11 cellular contexts compared by ENCODE assay signal in the genomic region with DNA sequence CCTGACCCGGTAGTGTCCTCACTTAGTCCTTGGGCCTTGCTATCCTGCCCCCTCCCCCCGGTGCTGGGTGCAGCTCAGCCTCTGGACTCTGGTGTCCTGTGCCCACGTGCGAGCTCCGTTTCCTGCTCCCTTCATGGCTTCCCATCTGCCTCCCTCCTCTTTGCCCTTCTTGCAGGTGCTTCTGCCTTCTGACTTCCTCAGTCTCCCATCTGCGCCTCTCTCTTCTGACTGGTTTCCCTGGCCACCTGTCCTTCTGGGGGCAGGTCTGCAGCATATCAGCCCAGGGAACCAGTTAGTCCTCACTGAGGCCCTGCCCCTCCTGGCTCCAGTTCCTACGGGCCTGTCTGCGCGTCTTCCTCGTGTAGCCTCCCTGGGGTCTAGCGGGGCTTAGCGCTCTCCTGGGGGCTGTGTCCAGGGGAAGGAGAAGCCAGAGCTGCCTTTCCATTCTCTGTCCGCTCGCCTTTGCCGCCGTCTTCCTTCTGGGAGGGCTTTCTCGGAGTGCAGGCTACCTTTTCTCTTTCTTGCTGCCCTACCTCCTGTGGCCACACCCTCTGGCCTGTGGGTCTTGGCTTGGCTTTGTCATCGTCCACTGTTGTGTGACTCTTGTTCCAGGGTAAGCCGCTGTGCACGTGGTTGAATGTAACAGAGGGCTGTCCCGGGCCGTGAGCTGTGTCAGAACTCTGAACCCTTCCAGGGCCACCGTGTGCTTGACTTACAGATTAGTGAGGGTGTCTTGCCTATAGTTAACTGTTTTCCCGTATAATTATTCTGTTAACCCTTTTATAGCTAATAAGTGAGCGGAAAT. TPM values are rescaled to one million over a fixed set of nuclear protein-coding genes. Genes with fewer than 3 reads are reported as not detected.
DNase-seq lines count a peak whose midpoint lies in the region; ATAC-seq, FAIRE-seq and TF ChIP-seq lines count a peak whose summit lies in the region.
"Had no signal": no experiment of that assay in that cellular context is flagged by ENCODE, and none has a peak within 500 bp of the region (broad histone marks: within the 10 kb centered on the region; RNA-seq: fewer than 3 reads in every experiment).

No MANE protein-coding gene starts in this region.

- no peaks in the 10 kb centered on the region for H3K36me3 ChIP-seq in GM23338 (ENCODE audit: insufficient read depth)
- peaks cover 4% of the 10 kb centered on the region for H3K36me3 ChIP-seq in iPS-15b (ENCODE audit: control insufficient read depth, insufficient read depth, low read length)

- peak overlapping the region; percentile 78 for H3K27ac ChIP-seq in GM23338 (ENCODE audit: low read depth)

- peaks cover 20% of the 10 kb centered on the region for H3K27me3 Mint-ChIP-seq in GM23338 (ENCODE audit: insufficient read depth, low read depth, poor library complexity)
- H3K27me3 Mint-ChIP-seq in WTC11 (ENCODE audit: low read depth), result no peaks in the 10 kb centered on the region
- no peaks in the 10 kb centered on the region for H3K27me3 Mint-ChIP-seq in activated CD4-positive, alpha-beta memory T cell treated with anti-CD3 and anti-CD28 coated beads for 36 hours
- H3K27me3 Mint-ChIP-seq: activated CD4-positive, alpha-beta memory T cell treated with anti-CD3 and anti-CD28 coated beads, Interleukin-2, amount 10 ng/mL, durations not matched to agents 7 days and 5 days had no signal

- no peaks in the 10 kb centered on the region for H3K9me2 ChIP-seq in GM23338 (ENCODE audit: insufficient read depth)

- CTCF ChIA-PET in WTC11 (lab: Charles Lee), result interaction anchor here (0.7 to 2.9 kb wide), 13 partner anchors 11 to 377 kb away, joined by 3 to 17 read pairs (median 4); no protein-coding TSS in a partner anchor
- CTCF ChIA-PET in activated CD4-positive, alpha-beta memory T cell treated with anti-CD3 and anti-CD28 coated beads for 36 hours (lab: Charles Lee), result no interaction called here

- no peak overlapping the region for H2AFZ ChIP-seq in GM23338

- no peaks in the 10 kb centered on the region for H4K20me1 ChIP-seq in GM23338 (replicated peaks; ENCODE audit: insufficient read depth)

- no peaks in the 10 kb centered on the region for H3K27me3 ChIP-seq in GM23338 (ENCODE audit: insufficient read depth)
- H3K27me3 ChIP-seq in iPS-15b (ENCODE audit: control insufficient read depth, insufficient read depth, low read length), result no peaks in the 10 kb centered on the region
- H3K27me3 ChIP-seq: dorsolateral prefrontal cortex had no signal

- peaks cover 36% of the 10 kb centered on the region for H3K36me3 Mint-ChIP-seq in GM23338 (ENCODE audit: low read depth)
- H3K36me3 Mint-ChIP-seq in WTC11, result peaks cover 18% of the 10 kb centered on the region
- H3K36me3 Mint-ChIP-seq in activated CD4-positive, alpha-beta memory T cell treated with anti-CD3 and anti-CD28 coated beads for 36 hours, result peaks cover 7% of the 10 kb centered on the region

- H3K4me1 ChIP-seq in GM23338 (ENCODE audit: insufficient read depth) (peaks cover 71% of the 10 kb centered on the region), iPS-15b (ENCODE audit: control insufficient read depth, insufficient read depth, low read length) (peaks cover 49% of the 10 kb centered on the region)

- H3K4me3 ChIP-seq in GM23338, result no peak overlapping the region
- H3K4me3 ChIP-seq in iPS-15b (ENCODE audit: low read depth, low read length), result no peak overlapping the region
- H3K4me3 ChIP-seq: dorsolateral prefrontal cortex had no signal

- H3K4me3 Mint-ChIP-seq in GM23338, result peak overlapping the region; percentile 17; the same call in 1 of the 3 replicates
- peak overlapping the region; percentile 46; the same call in 1 of the 2 replicates for H3K4me3 Mint-ChIP-seq in WTC11
- H3K4me3 Mint-ChIP-seq in activated CD4-positive, alpha-beta memory T cell treated with anti-CD3 and anti-CD28 coated beads for 36 hours, result no peak overlapping the region
- H3K4me3 Mint-ChIP-seq: activated CD4-positive, alpha-beta memory T cell treated with anti-CD3 and anti-CD28 coated beads, Interleukin-2, amount 10 ng/mL, durations not matched to agents 7 days and 5 days had no signal

- H3K4me1 Mint-ChIP-seq in GM23338 (peaks cover 90% of the 10 kb centered on the region), WTC11 (peaks cover 93% of the 10 kb centered on the region)
- peaks cover 44% of the 10 kb centered on the region for H3K4me1 Mint-ChIP-seq in activated CD4-positive, alpha-beta memory T cell treated with anti-CD3 and anti-CD28 coated beads for 36 hours (ENCODE audit: low read depth)

- no peak for TF ChIP-seq CTCF in GM23338 (conservative IDR thresholded peaks at IDR 0.05; ENCODE audit: low read depth in 2 of 2)
- no peak for TF ChIP-seq CTCF in WTC11 (IDR thresholded peaks at IDR 0.05)

- peak; percentile 8 for ATAC-seq in GM23338
- ATAC-seq in WTC11, result peak; percentile 7
- no peak for ATAC-seq in GM18502 (IDR thresholded peaks at IDR 0.05; ENCODE audit: poor library complexity, unreplicated experiment)

- POLR2A ChIA-PET in WTC11 (lab: Charles Lee), result interaction anchor here (0.7 to 1.7 kb wide), 2 partner anchors 24 to 52 kb away, joined by 3 read pairs; no protein-coding TSS in a partner anchor
- POLR2A ChIA-PET in activated CD4-positive, alpha-beta memory T cell treated with anti-CD3 and anti-CD28 coated beads for 36 hours (lab: Charles Lee), result no interaction called here

- no peak for FAIRE-seq in RCC 7860 (lab: Jason Lieb, UNC)

- no peaks in the 10 kb centered on the region for H3K9me3 ChIP-seq in iPS-15b (ENCODE audit: control insufficient read depth, insufficient read depth, low read length)

- DNase-seq in GM23338 (ENCODE audit: low spot score) (peak; percentile 57), WTC11 (ENCODE audit: low spot score) (peak; percentile 49), retina (peak; percentile 57), NCI-H2196 (lab: John Stamatoyannopoulos, UW; ENCODE audit: unreplicated experiment) (no peak), RCC 7860 (ENCODE audit: low spot score) (no peak)
- no peak for DNase-seq in activated CD4-positive, alpha-beta memory T cell treated with anti-CD3 and anti-CD28 coated beads for 36 hours
- DNase-seq: activated CD4-positive, alpha-beta memory T cell treated with anti-CD3 and anti-CD28 coated beads, Interleukin-2, amount 10 ng/mL, durations not matched to agents 7 days and 5 days; OCI-M1 had no signal

- peaks cover 88% of the 10 kb centered on the region for H3K79me2 ChIP-seq in GM23338 (replicated peaks; ENCODE audit: insufficient read depth)

- H3K9me3 Mint-ChIP-seq in GM23338 (no peaks in the 10 kb centered on the region; the same call in 2 of the 3 replicates), WTC11 (0 out of 2 replicates have a peak, but pooled peaks cover 3% of the 10 kb centered on the region)
- no peaks in the 10 kb centered on the region for H3K9me3 Mint-ChIP-seq in activated CD4-positive, alpha-beta memory T cell treated with anti-CD3 and anti-CD28 coated beads for 36 hours
- H3K9me3 Mint-ChIP-seq: activated CD4-positive, alpha-beta memory T cell treated with anti-CD3 and anti-CD28 coated beads, Interleukin-2, amount 10 ng/mL, durations not matched to agents 7 days and 5 days had no signal

- intact Hi-C loops in activated CD4-positive, alpha-beta memory T cell treated with anti-CD3 and anti-CD28 coated beads for 36 hours (cut with micrococcal nuclease), result no loop called here

- peak overlapping the region; percentile 85 for H3K27ac Mint-ChIP-seq in GM23338
- peak overlapping the region; percentile 97 for H3K27ac Mint-ChIP-seq in WTC11
- H3K27ac Mint-ChIP-seq in activated CD4-positive, alpha-beta memory T cell treated with anti-CD3 and anti-CD28 coated beads for 36 hours, result no peak overlapping the region
- H3K27ac Mint-ChIP-seq: activated CD4-positive, alpha-beta memory T cell treated with anti-CD3 and anti-CD28 coated beads, Interleukin-2, amount 10 ng/mL, durations not matched to agents 7 days and 5 days had no signal

- H3K4me2 ChIP-seq in GM23338, result peak overlapping the region; percentile 36; the same call in 1 of the 2 replicates

- H3F3A ChIP-seq in GM23338 (replicated peaks; ENCODE audit: low read depth), result peaks cover 20% of the 10 kb centered on the region

- peak overlapping the region; percentile 30 for H3K9ac ChIP-seq in iPS-15b (ENCODE audit: low read depth, low read length)

TF ChIP-seq in GM23338, 12 proteins besides CTCF, POLR2A, EP300 and RAD21 (continues in another document):
- TF ChIP-seq STAT1 (IDR thresholded peaks at IDR 0.05; ENCODE audit: unreplicated experiment), result no peak
- TF ChIP-seq ZNF114 (CRISPR knock-in tag; IDR thresholded peaks at IDR 0.05), result no peak
- no peak for TF ChIP-seq EZH2 (IDR thresholded peaks at IDR 0.05; ENCODE audit: low read depth, unreplicated experiment)
- TF ChIP-seq, protein P1, sequence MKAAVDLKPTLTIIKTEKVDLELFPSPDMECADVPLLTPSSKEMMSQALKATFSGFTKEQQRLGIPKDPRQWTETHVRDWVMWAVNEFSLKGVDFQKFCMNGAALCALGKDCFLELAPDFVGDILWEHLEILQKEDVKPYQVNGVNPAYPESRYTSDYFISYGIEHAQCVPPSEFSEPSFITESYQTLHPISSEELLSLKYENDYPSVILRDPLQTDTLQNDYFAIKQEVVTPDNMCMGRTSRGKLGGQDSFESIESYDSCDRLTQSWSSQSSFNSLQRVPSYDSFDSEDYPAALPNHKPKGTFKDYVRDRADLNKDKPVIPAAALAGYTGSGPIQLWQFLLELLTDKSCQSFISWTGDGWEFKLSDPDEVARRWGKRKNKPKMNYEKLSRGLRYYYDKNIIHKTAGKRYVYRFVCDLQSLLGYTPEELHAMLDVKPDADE (IDR thresholded peaks at IDR 0.05), result no peak
- no peak for TF ChIP-seq NANOG (IDR thresholded peaks at IDR 0.05; ENCODE audit: borderline replicate concordance)

TF ChIP-seq in WTC11, 78 proteins besides CTCF, POLR2A, EP300 and RAD21 (continues in another document):
- TF ChIP-seq MXD4 (CRISPR knock-in tag; IDR thresholded peaks at IDR 0.05; ENCODE audit: borderline replicate concordance), result no peak
- no peak for TF ChIP-seq NR3C1 (CRISPR knock-in tag; conservative IDR thresholded peaks at IDR 0.05; ENCODE audit: low read depth)
- TF ChIP-seq ZNF121 (CRISPR knock-in tag; IDR thresholded peaks at IDR 0.05), result no peak; the same call in 1 of the 2 replicates
- TF ChIP-seq ZNF138 (CRISPR knock-in tag; conservative IDR thresholded peaks at IDR 0.05), result no peak

RNA-seq across cellular contexts. Expression of gene EHMT1, which starts 51.8 kb away (rescaled TPM):
- 160 and 177 TPM in 2 replicates for total RNA-seq in GM23338 (2014; rRNA removed; shearing (Covaris generic))
- polyA plus RNA-seq in GM23338 (2016; fragmentation: Nextera tagmentation; extraction: Ambion mirVana), result 162 and 166 TPM in 2 replicates
- total RNA-seq in WTC11 (2021), result 152 to 170 TPM (median 154 TPM) in 3 replicates
- 10 to 100 TPM; 66.0 to 70.8 TPM for total RNA-seq in activated CD4-positive, alpha-beta memory T cell treated with anti-CD3 and anti-CD28 coated beads for 36 hours

Comparison
In these comparisons a context has a peak if more than half of its experiments do, and no peak if none do; other contexts are left out.
1. DNase-seq: peak in GM23338 (single experiment), WTC11 (single experiment) and retina (single experiment); none in NCI-H2196 (single experiment), RCC 7860 (single experiment) and activated CD4-positive, alpha-beta memory T cell treated with anti-CD3 and anti-CD28 coated beads for 36 hours (single experiment).